Comparison of ENCODE assay signal across 13 cellular contexts in genomic region chr16:78893340-78893739, GRCh38.
DNase-seq lines count a peak whose midpoint lies in the region; ATAC-seq and TF ChIP-seq lines count a peak whose summit lies in the region.
"Had no signal": no experiment of that assay in that cellular context is flagged by ENCODE, and none has a peak within 500 bp of the region (broad histone marks: within the 10 kb centered on the region; RNA-seq: fewer than 3 reads in every experiment).

No MANE protein-coding gene starts in this region.

- ATAC-seq in Right ventricle myocardium superior (ENCODE audit: poor library complexity) (peak; percentile 29), HG02885 (IDR thresholded peaks at IDR 0.05; ENCODE audit: poor library complexity, unreplicated experiment) (peak; percentile 74), activated B cell treated with CpG ODN at 0.5 μM for 24 hours (ENCODE audit: low read depth) (peak; percentile 31), naive B cell (ENCODE audit: low read depth in 2 of 2) (peak; percentile 69 to 78), HG02884 (IDR thresholded peaks at IDR 0.05; ENCODE audit: unreplicated experiment) (no peak)
- ATAC-seq: PC-3 had no signal

- H3K27me3 Mint-ChIP-seq in activated B cell treated with CpG ODN at 0.5 μM for 24 hours (no peaks in the 10 kb centered on the region), naive B cell (no peaks in the 10 kb centered on the region)

- CTCF ChIA-PET in activated B cell treated with CpG ODN at 0.5 μM for 24 hours (lab: Charles Lee): no interaction called here

- intact Hi-C loops in Right ventricle myocardium superior (cut with DNase I) (no loop called here), cardiac septum (cut with DNase I) (no loop called here), activated B cell treated with CpG ODN at 0.5 μM for 24 hours (cut with micrococcal nuclease) (no loop called here), lower leg skin (cut with DNase I; ENCODE audit: low total_unique reads) (no loop called here)

- POLR2A ChIA-PET in activated B cell treated with CpG ODN at 0.5 μM for 24 hours (lab: Charles Lee): no interaction called here

- H3K36me3 Mint-ChIP-seq in activated B cell treated with CpG ODN at 0.5 μM for 24 hours (ENCODE audit: low read depth): peaks cover 3% of the 10 kb centered on the region
- peaks cover 0 to 8% of the 10 kb centered on the region in 2 donors for H3K36me3 Mint-ChIP-seq in naive B cell

- H3K4me3 Mint-ChIP-seq in activated B cell treated with CpG ODN at 0.5 μM for 24 hours: peak overlapping the region; percentile 13
- H3K4me3 Mint-ChIP-seq in naive B cell: peak overlapping the region in 4 of 8 donors; percentile 13 to 80 (median 43)

- TF ChIP-seq CTCF in activated B cell treated with CpG ODN at 0.5 μM for 24 hours (IDR thresholded peaks at IDR 0.05): no peak
- TF ChIP-seq CTCF in lower leg skin (IDR thresholded peaks at IDR 0.05): no peak

- H3K4me3 ChIP-seq in lower leg skin (ENCODE audit: low read depth, poor library complexity, severe bottlenecking): no peak overlapping the region
- H3K4me3 ChIP-seq: HAP-1 had no signal

- DNase-seq in Right ventricle myocardium superior (no peak), cardiac septum (ENCODE audit: low spot score) (no peak), activated B cell treated with CpG ODN at 0.5 μM for 24 hours (no peak), naive B cell (peak; percentile 12), SHP77 (lab: John Stamatoyannopoulos, UW) (no peak), lower leg skin (ENCODE audit: low spot score in 2 of 2) (no peak)
- DNase-seq: activated CD8-positive, alpha-beta memory T cell treated with anti-CD3 and anti-CD28 coated beads, Interleukin-2, amount 50 U/mL, for 48 hours; foreskin fibroblast; MM.1S; PC-3 had no signal

- TF ChIP-seq POLR2A in lower leg skin (IDR thresholded peaks at IDR 0.05): no peak

- H3K4me1 Mint-ChIP-seq in activated B cell treated with CpG ODN at 0.5 μM for 24 hours (peaks cover 31% of the 10 kb centered on the region), naive B cell (peaks cover 26 to 46% (median 39%) of the 10 kb centered on the region in 3 donors)

- peaks cover 5% of the 10 kb centered on the region for H3K9me3 Mint-ChIP-seq in activated B cell treated with CpG ODN at 0.5 μM for 24 hours
- peaks cover 0 to 2% (median 0%) of the 10 kb centered on the region in 7 donors for H3K9me3 Mint-ChIP-seq in naive B cell

- H3K27ac Mint-ChIP-seq in activated B cell treated with CpG ODN at 0.5 μM for 24 hours (no peak overlapping the region), naive B cell (peak overlapping the region in 5 of 6 donors; percentile 68 to 96 (median 82))
